ENCODE assay signal across 14 cellular contexts in genomic region chr6:54308240-54308639, GRCh38. TPM values are rescaled to one million over a fixed set of nuclear protein-coding genes. Genes with fewer than 3 reads are reported as not detected.
DNase-seq lines count a peak whose midpoint lies in the region; ATAC-seq, FAIRE-seq and TF ChIP-seq lines count a peak whose summit lies in the region.
"Had no signal": no experiment of that assay in that cellular context is flagged by ENCODE, and none has a peak within 500 bp of the region (broad histone marks: within the 10 kb centered on the region; RNA-seq: fewer than 3 reads in every experiment).

TINAG (plus strand) TSS chr6:54308441; CDS start chr6:54308551, 110 bp downstream.

- CTCF ChIA-PET in endothelial cell of umbilical vein (lab: Charles Lee), result no interaction called here

- H3K4me1 ChIP-seq in endothelial cell of umbilical vein (ENCODE audit: control insufficient read depth, extremely low read depth, insufficient read depth, low read length), result no peaks in the 10 kb centered on the region

- H3K36me3 ChIP-seq in endothelial cell of umbilical vein (ENCODE audit: control insufficient read depth in 2 of 2, extremely low read depth in 1 of 2, insufficient read depth in 2 of 2, low read length in 2 of 2), result no peaks in the 10 kb centered on the region

- TF ChIP-seq POLR2A in endothelial cell of umbilical vein (IDR thresholded peaks at IDR 0.05; ENCODE audit: low read depth, low read length), result no peak

- FAIRE-seq in endothelial cell of umbilical vein (lab: Jason Lieb, UNC), result no peak

- in situ Hi-C loops in Caki2 (cut with HindIII; ENCODE audit: low pct_unique_long_range_greater_than_20kb, low sequenced_read_pairs), result no loop called here

- no peaks in the 10 kb centered on the region for H3K27me3 ChIP-seq in endothelial cell of umbilical vein (ENCODE audit: control insufficient read depth in 2 of 2, insufficient read depth in 2 of 2, low read length in 2 of 2)

- H3K79me2 ChIP-seq in endothelial cell of umbilical vein (ENCODE audit: control insufficient read depth, insufficient read depth, low read length), result no peaks in the 10 kb centered on the region

- no peak within 1 kb of the TSS for H3K4me2 ChIP-seq in endothelial cell of umbilical vein (ENCODE audit: insufficient read depth, low read length)

- H4K20me1 ChIP-seq in endothelial cell of umbilical vein (replicated peaks; ENCODE audit: control insufficient read depth, extremely low read depth, insufficient read depth, low read length), result no peaks in the 10 kb centered on the region

- H2AFZ ChIP-seq in endothelial cell of umbilical vein (ENCODE audit: low read depth, low read length), result peak within 1 kb of the TSS; percentile 47

- H3K27ac ChIP-seq in endothelial cell of umbilical vein (ENCODE audit: insufficient read depth, low read depth, low read length), result no peak within 1 kb of the TSS

- ATAC-seq in GM19463 (IDR thresholded peaks at IDR 0.05; ENCODE audit: unreplicated experiment) (peak; percentile 28), HG03135 (IDR thresholded peaks at IDR 0.05; ENCODE audit: unreplicated experiment) (peak; percentile 46), HG02852 (IDR thresholded peaks at IDR 0.05; ENCODE audit: unreplicated experiment) (no peak)

- no TSS peak for BruUV-seq in endothelial cell of umbilical vein (replicated peaks; lab: Mats Ljungman, UMichigan)

- POLR2A ChIA-PET in endothelial cell of umbilical vein (lab: Charles Lee), result no interaction called here

- intact Hi-C loops in endothelial cell of umbilical vein (cut with micrococcal nuclease), result no loop called here

- no peak for TF ChIP-seq CTCF in endothelial cell of umbilical vein (IDR thresholded peaks at IDR 0.05; ENCODE audit: extremely low read depth in 1 of 2, insufficient read depth in 1 of 2, low read depth in 1 of 2, low read length in 2 of 2)

- peak; percentile 61 for DNase-seq in Caki2 (ENCODE audit: low read depth)
- DNase-seq in endothelial cell of umbilical vein (ENCODE audit: low read depth, low spot score), result no peak
- no peak for DNase-seq in GM03348 (ENCODE audit: low spot score)
- no peak for DNase-seq in stimulated activated CD4-positive, alpha-beta T cell treated with anti-CD3 and anti-CD28 coated beads, Interleukin-4, amount 100 ng/mL, for 1 hour
- DNase-seq in stimulated activated CD8-positive, alpha-beta memory T cell treated with anti-CD3 and anti-CD28 coated beads, Interleukin-4, amount 100 ng/mL, for 48 hours, result no peak
- DNase-seq: activated gamma-delta T cell treated with Interleukin-2 at 50 U/mL for 16 hours, KG1, NCI-H1417 treated with DMSO at 0.1 percent for 48 hours, OCI-M1 had no signal

- dilution Hi-C loops in endothelial cell of umbilical vein (cut with MboI; ENCODE audit: extremely low pct_ligation_motif_present, low sequenced_read_pairs), result no loop called here

- no peaks in the 10 kb centered on the region for H3K9me3 ChIP-seq in endothelial cell of umbilical vein (replicated peaks; ENCODE audit: control insufficient read depth, insufficient read depth, low read length)

- H3K9ac ChIP-seq in endothelial cell of umbilical vein (replicated peaks; ENCODE audit: extremely low read depth, insufficient read depth, low read length), result no peak within 1 kb of the TSS

- H3K9me1 ChIP-seq in endothelial cell of umbilical vein (replicated peaks; ENCODE audit: control insufficient read depth, extremely low read depth, insufficient read depth, low read length), result no peaks in the 10 kb centered on the region

- no peak within 1 kb of the TSS for H3K4me3 ChIP-seq in endothelial cell of umbilical vein (replicated peaks in 1 of 3; ENCODE audit: insufficient read depth in 1 of 3, low read depth in 1 of 3, low read length in 3 of 3)

TF ChIP-seq in endothelial cell of umbilical vein, 7 proteins besides CTCF, POLR2A, EP300 and RAD21:
- no peak for TF ChIP-seq MYC (IDR thresholded peaks at IDR 0.05; ENCODE audit: low read depth, low read length)
- no peak for TF ChIP-seq MAX (IDR thresholded peaks at IDR 0.05; ENCODE audit: insufficient read depth, insufficient read length)
- TF ChIP-seq FOS (IDR thresholded peaks at IDR 0.05; ENCODE audit: borderline replicate concordance, insufficient read depth, low read length), result no peak
- TF ChIP-seq POLR2AphosphoS5 (IDR thresholded peaks at IDR 0.05; ENCODE audit: insufficient read depth, low read depth, low read length), result no peak
- no peak for TF ChIP-seq GATA2 (IDR thresholded peaks at IDR 0.05; ENCODE audit: insufficient read depth, insufficient read length, low read depth, low read length)
- no peak for TF ChIP-seq EZH2 (IDR thresholded peaks at IDR 0.05; ENCODE audit: borderline replicate concordance, low read depth, low read length, severe bottlenecking)
- no peak for TF ChIP-seq JUN (IDR thresholded peaks at IDR 0.05; ENCODE audit: borderline replicate concordance, insufficient read depth, insufficient read length, low read depth)

RNA-seq across cellular contexts. Expression of gene TINAG, which starts in this region (rescaled TPM):
- 62.1 and 114 TPM in 2 replicates for total RNA-seq in Caki2 (2014; rRNA removed; shearing (Covaris generic); ENCODE audit: low replicate concordance)
- total RNA-seq in endothelial cell of umbilical vein, result 0.21 TPM in 1 of 2 replicates, not detected in the other
- not detected in 2 replicates for polyA plus RNA-seq in endothelial cell of umbilical vein
- not detected in 2 replicates for polyA plus RNA-seq in endothelial cell of umbilical vein (2011; cell fraction: cytosol; rRNA removed)
- polyA plus RNA-seq in endothelial cell of umbilical vein (2011; cell fraction: nucleus; rRNA removed), result not detected in 2 replicates
- not detected in 2 replicates for polyA plus RNA-seq in endothelial cell of umbilical vein (2012)
- not detected in 2 replicates for polyA minus RNA-seq in endothelial cell of umbilical vein
- not detected for polyA minus RNA-seq in endothelial cell of umbilical vein (2011; cell fraction: cytosol; rRNA and poly(A)+ RNA removed)
- polyA minus RNA-seq in endothelial cell of umbilical vein (2011; cell fraction: nucleus; rRNA and poly(A)+ RNA removed), result not detected in 2 replicates
- total RNA-seq: dermis microvascular lymphatic vessel endothelial cell, lower leg skin had no signal

Comparison
In these comparisons a context has a peak if more than half of its experiments do, and no peak if none do; other contexts are left out.
1. RNA of gene TINAG (total RNA-seq): 62.1 to 114 TPM in Caki2; 0.21 TPM in endothelial cell of umbilical vein; every median in the first group is over 10 times any median in the second.